23 cellular contexts compared by ENCODE assay signal in the genomic region with DNA sequence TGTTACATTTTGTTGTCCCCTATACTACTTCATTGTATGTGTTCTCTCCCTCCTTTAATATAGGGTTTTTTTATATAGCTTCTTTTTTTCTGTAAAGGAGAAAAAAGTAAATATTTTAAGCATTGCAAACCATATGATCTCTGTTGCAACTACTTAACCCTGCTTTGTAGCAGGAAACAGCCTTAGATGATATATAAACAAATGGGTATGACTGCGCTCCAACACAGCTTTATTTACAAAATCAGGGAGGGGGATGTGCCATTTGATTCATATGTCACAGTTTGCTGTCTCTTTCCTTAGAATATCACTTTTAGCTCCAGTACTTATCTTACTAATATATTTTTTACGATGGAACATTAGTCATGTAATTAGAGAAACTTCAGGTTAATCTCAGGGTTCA.
A peak's percentile ranks its signal among the peaks of the same experiment; 100 is the strongest.
DNase-seq lines count a peak whose midpoint lies in the region; ATAC-seq, FAIRE-seq and TF ChIP-seq lines count a peak whose summit lies in the region.
"Had no signal": no experiment of that assay in that cellular context is flagged by ENCODE, and none has a peak within 500 bp of the region (broad histone marks: within the 10 kb centered on the region; RNA-seq: fewer than 3 reads in every experiment).

No MANE protein-coding gene starts in this region.

- H3K4me3 ChIP-seq in A549 (no peak overlapping the region), HFF-Myc (replicated peaks; ENCODE audit: low read depth, low read length) (no peak overlapping the region), brain microvascular endothelial cell (ENCODE audit: low read depth, low read length) (no peak overlapping the region), foreskin fibroblast (ENCODE audit: low read depth in 1 of 2, low read length in 2 of 2) (no peak overlapping the region)
- H3K4me3 ChIP-seq: BLaER1 treated with 17β-estradiol and CSF1 and Interleukin-3, amounts not matched to agents 10 nM and 100 nM; MG63; Peyer's patch; SK-N-MC; stomach; tibial nerve had no signal

- no peak overlapping the region for H3K27ac ChIP-seq in A549
- no peak overlapping the region for H3K27ac ChIP-seq in brain microvascular endothelial cell
- H3K27ac ChIP-seq: BLaER1 treated with 17β-estradiol and CSF1 and Interleukin-3, amounts not matched to agents 10 nM and 100 nM; epithelial cell of prostate; neutrophil; Peyer's patch; SK-N-MC; stomach; tibial nerve had no signal

- no peak overlapping the region for H3K27ac Mint-ChIP-seq in activated CD4-positive, alpha-beta memory T cell treated with anti-CD3 and anti-CD28 coated beads for 36 hours
- H3K27ac Mint-ChIP-seq: T-helper 2 cell treated with Interferon-gamma antibody and Interleukin-4, amounts not matched to agents 5 μg/mL and 100 μg/mL, for 36 hours had no signal

- no peak for TF ChIP-seq POLR2A in A549 (IDR thresholded peaks at IDR 0.05; ENCODE audit: low read length)

- no peaks in the 10 kb centered on the region for H3K9me3 ChIP-seq in A549
- H3K9me3 ChIP-seq: Caco-2, MG63, neutrophil, Peyer's patch, tibial nerve had no signal

- TF ChIP-seq RAD21 in A549 (conservative IDR thresholded peaks at IDR 0.05 in 1 of 2, IDR thresholded peaks at IDR 0.05 in 1 of 2) = no peak

- CTCF ChIA-PET in A549 (lab: Yijun Ruan, JAX) = no interaction called here
- CTCF ChIA-PET in activated CD4-positive, alpha-beta memory T cell treated with anti-CD3 and anti-CD28 coated beads for 36 hours (lab: Charles Lee) = no interaction called here

- intact Hi-C loops in activated CD4-positive, alpha-beta memory T cell treated with anti-CD3 and anti-CD28 coated beads for 36 hours (cut with micrococcal nuclease) = no loop called here

- WGBS in A549 (ENCODE audit: missing lambda C conversion rate) = 31% methylated on average over 2 of the region's 2 CpGs

- DNase-seq in A549 (ENCODE audit: low read depth in 1 of 2, low spot score in 1 of 2) (no peak), HFF-Myc (ENCODE audit: extremely low read depth, low read depth) (peak; percentile 59), brain microvascular endothelial cell (peak; percentile 27), foreskin fibroblast (peak; percentile 83 to 85), NCI-H510A treated with DMSO at 0.1 percent for 48 hours (lab: John Stamatoyannopoulos, UW) (no peak)
- DNase-seq in activated CD8-positive, alpha-beta memory T cell treated with anti-CD3 and anti-CD28 coated beads, Interleukin-2, amount 50 U/mL, for 48 hours = no peak
- DNase-seq in activated CD4-positive, alpha-beta memory T cell treated with anti-CD3 and anti-CD28 coated beads for 36 hours = no peak
- DNase-seq: activated CD4-positive, alpha-beta T cell treated with anti-CD3 and anti-CD28 coated beads, Interleukin-2, amount 50 U/mL, for 48 hours; activated gamma-delta T cell; Caco-2; MG63; NCI-H1436 treated with DMSO at 0.1 percent for 48 hours; NCI-H524; Peyer's patch; stomach had no signal

- TF ChIP-seq CTCF in A549 (IDR thresholded peaks at IDR 0.05) = no peak
- TF ChIP-seq CTCF in HFF-Myc (IDR thresholded peaks at IDR 0.05; ENCODE audit: low read depth, low read length, missing control alignments) = no peak
- TF ChIP-seq CTCF in brain microvascular endothelial cell (IDR thresholded peaks at IDR 0.05; ENCODE audit: low read depth, low read length, missing control alignments) = no peak
- TF ChIP-seq CTCF in foreskin fibroblast (IDR thresholded peaks at IDR 0.05; ENCODE audit: low read depth, low read length) = no peak

- 0 out of 3 replicates have a peak overlapping the region, but pooled peaks have one; percentile 6 for H3K4me2 ChIP-seq in A549
- H3K4me2 ChIP-seq: BLaER1 treated with 17β-estradiol and CSF1 and Interleukin-3, amounts not matched to agents 10 nM and 100 nM had no signal

- H3K27me3 ChIP-seq in brain microvascular endothelial cell (replicated peaks) = no peaks in the 10 kb centered on the region
- H3K27me3 ChIP-seq: BLaER1 treated with 17β-estradiol and CSF1 and Interleukin-3, amounts not matched to agents 10 nM and 100 nM; MG63; neutrophil; Peyer's patch; stomach; tibial nerve had no signal

- FAIRE-seq in A549 (lab: Jason Lieb, UNC) = no peak
- FAIRE-seq: H1 had no signal

- no peaks in the 10 kb centered on the region for H3K27me3 Mint-ChIP-seq in activated CD4-positive, alpha-beta memory T cell treated with anti-CD3 and anti-CD28 coated beads for 36 hours

- peaks cover 7% of the 10 kb centered on the region for H3K9me3 Mint-ChIP-seq in activated CD4-positive, alpha-beta memory T cell treated with anti-CD3 and anti-CD28 coated beads for 36 hours
- H3K9me3 Mint-ChIP-seq: T-helper 2 cell treated with Interferon-gamma antibody and Interleukin-4, amounts not matched to agents 5 μg/mL and 100 μg/mL, for 36 hours had no signal

- ATAC-seq in A549 = no peak
- no peak for ATAC-seq in GM21360 (IDR thresholded peaks at IDR 0.05; ENCODE audit: unreplicated experiment)

- in situ Hi-C loops in brain microvascular endothelial cell (cut with HindIII; ENCODE audit: low pct_ligation_motif_present, low sequenced_read_pairs) = no loop called here

- H3K4me3 Mint-ChIP-seq in activated CD4-positive, alpha-beta memory T cell treated with anti-CD3 and anti-CD28 coated beads for 36 hours = no peak overlapping the region
- H3K4me3 Mint-ChIP-seq: T-helper 2 cell treated with Interferon-gamma antibody and Interleukin-4, amounts not matched to agents 5 μg/mL and 100 μg/mL, for 36 hours had no signal

- POLR2A ChIA-PET in A549 (lab: Yijun Ruan, JAX) = no interaction called here
- POLR2A ChIA-PET in activated CD4-positive, alpha-beta memory T cell treated with anti-CD3 and anti-CD28 coated beads for 36 hours (lab: Charles Lee) = interaction anchor here (0.6 kb wide), 1 partner anchor 77 kb away, joined by 5 read pairs; no protein-coding TSS in a partner anchor

- H3K4me1 ChIP-seq in A549 = peaks cover 28% of the 10 kb centered on the region
- H3K4me1 ChIP-seq: BLaER1 treated with 17β-estradiol and CSF1 and Interleukin-3, amounts not matched to agents 10 nM and 100 nM; Caco-2; Peyer's patch; stomach; tibial nerve had no signal

- no peak for TF ChIP-seq EP300 in A549 (IDR thresholded peaks at IDR 0.05)

- H3K4me1 Mint-ChIP-seq in activated CD4-positive, alpha-beta memory T cell treated with anti-CD3 and anti-CD28 coated beads for 36 hours (ENCODE audit: low read depth) = no peaks in the 10 kb centered on the region

- no peaks in the 10 kb centered on the region for H3K36me3 Mint-ChIP-seq in activated CD4-positive, alpha-beta memory T cell treated with anti-CD3 and anti-CD28 coated beads for 36 hours

- H3K36me3 ChIP-seq in brain microvascular endothelial cell (replicated peaks) = no peaks in the 10 kb centered on the region
- H3K36me3 ChIP-seq: BLaER1 treated with 17β-estradiol and CSF1 and Interleukin-3, amounts not matched to agents 10 nM and 100 nM; MG63; neutrophil; Peyer's patch; stomach; tibial nerve had no signal

TF ChIP-seq in A549, 52 proteins besides CTCF, POLR2A, EP300 and RAD21:
- no peak for TF ChIP-seq NPAS2 (CRISPR knock-in tag; IDR thresholded peaks at IDR 0.05; ENCODE audit: borderline replicate concordance)
- TF ChIP-seq, protein P1, sequence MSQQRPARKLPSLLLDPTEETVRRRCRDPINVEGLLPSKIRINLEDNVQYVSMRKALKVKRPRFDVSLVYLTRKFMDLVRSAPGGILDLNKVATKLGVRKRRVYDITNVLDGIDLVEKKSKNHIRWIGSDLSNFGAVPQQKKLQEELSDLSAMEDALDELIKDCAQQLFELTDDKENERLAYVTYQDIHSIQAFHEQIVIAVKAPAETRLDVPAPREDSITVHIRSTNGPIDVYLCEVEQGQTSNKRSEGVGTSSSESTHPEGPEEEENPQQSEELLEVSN (IDR thresholded peaks at IDR 0.05; ENCODE audit: borderline replicate concordance, low read depth) = no peak
- no peak for TF ChIP-seq CBX2 (IDR thresholded peaks at IDR 0.05; ENCODE audit: borderline replicate concordance, low read depth)
- TF ChIP-seq BHLHE40 (IDR thresholded peaks at IDR 0.05; ENCODE audit: low read depth, low read length) = no peak
- TF ChIP-seq, protein P2, sequence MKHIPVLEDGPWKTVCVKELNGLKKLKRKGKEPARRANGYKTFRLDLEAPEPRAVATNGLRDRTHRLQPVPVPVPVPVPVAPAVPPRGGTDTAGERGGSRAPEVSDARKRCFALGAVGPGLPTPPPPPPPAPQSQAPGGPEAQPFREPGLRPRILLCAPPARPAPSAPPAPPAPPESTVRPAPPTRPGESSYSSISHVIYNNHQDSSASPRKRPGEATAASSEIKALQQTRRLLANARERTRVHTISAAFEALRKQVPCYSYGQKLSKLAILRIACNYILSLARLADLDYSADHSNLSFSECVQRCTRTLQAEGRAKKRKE (CRISPR knock-in tag; IDR thresholded peaks at IDR 0.05; ENCODE audit: low read depth) = no peak
- TF ChIP-seq JUN (IDR thresholded peaks at IDR 0.05) = no peak
- no peak for TF ChIP-seq ZSCAN20 (CRISPR knock-in tag; IDR thresholded peaks at IDR 0.05)
- no peak for TF ChIP-seq HDAC2 (IDR thresholded peaks at IDR 0.05)

Comparison
In these comparisons a context has a peak if more than half of its experiments do, and no peak if none do; other contexts are left out.
1. DNase-seq: peak in HFF-Myc (single experiment), brain microvascular endothelial cell (single experiment) and foreskin fibroblast (2 of 2); none in A549 (0 of 2), NCI-H510A treated with DMSO at 0.1 percent for 48 hours (single experiment), activated CD8-positive, alpha-beta memory T cell treated with anti-CD3 and anti-CD28 coated beads, Interleukin-2, amount 50 U/mL, for 48 hours (single experiment) and activated CD4-positive, alpha-beta memory T cell treated with anti-CD3 and anti-CD28 coated beads for 36 hours (single experiment).